Comparison of ENCODE assay signal across 12 cellular contexts in genomic region chr14:39395555-39396254, GRCh38. TPM values are rescaled to one million over a fixed set of nuclear protein-coding genes. Genes with fewer than 3 reads are reported as not detected.
A peak's percentile ranks its signal among the peaks of the same experiment; 100 is the strongest.
DNase-seq lines count a peak whose midpoint lies in the region; ATAC-seq and TF ChIP-seq lines count a peak whose summit lies in the region.
"Had no signal": no experiment of that assay in that cellular context is flagged by ENCODE, and none has a peak within 500 bp of the region (broad histone marks: within the 10 kb centered on the region; RNA-seq: fewer than 3 reads in every experiment).

No MANE protein-coding gene starts in this region.

- H3K4me1 Mint-ChIP-seq in CD4-positive, alpha-beta T cell (ENCODE audit: low read depth): no peaks in the 10 kb centered on the region
- no peaks in the 10 kb centered on the region for H3K4me1 Mint-ChIP-seq in activated T-helper 17 cell treated with anti-CD3 and anti-CD28 coated beads, Interleukin-2, amount 50 U/mL, for 72 hours

- H3K27me3 ChIP-seq in CD4-positive, alpha-beta T cell (ENCODE audit: control insufficient read depth, insufficient read depth, low read length): no peaks in the 10 kb centered on the region
- no peaks in the 10 kb centered on the region for H3K27me3 ChIP-seq in GM23248 (replicated peaks; ENCODE audit: insufficient read depth)
- H3K27me3 ChIP-seq: suprapubic skin had no signal

- no peaks in the 10 kb centered on the region for H3K79me2 ChIP-seq in GM23248 (ENCODE audit: insufficient read depth)

- peak overlapping the region; percentile 25 for H3K27ac Mint-ChIP-seq in CD4-positive, alpha-beta T cell
- peak overlapping the region; percentile 26 for H3K27ac Mint-ChIP-seq in activated T-helper 17 cell treated with anti-CD3 and anti-CD28 coated beads, Interleukin-2, amount 50 U/mL, for 72 hours
- H3K27ac Mint-ChIP-seq: nephron had no signal

- peaks cover 22% of the 10 kb centered on the region for H3K36me3 ChIP-seq in GM23248 (ENCODE audit: low read depth)

- H2AFZ ChIP-seq in GM23248: no peak overlapping the region

- no peaks in the 10 kb centered on the region for H4K20me1 ChIP-seq in GM23248 (ENCODE audit: insufficient read depth)

- no peak for DNase-seq in CD4-positive, alpha-beta T cell
- DNase-seq in GM23248 (peak; percentile 34), iris pigment epithelial cell (ENCODE audit: low read depth) (peak; percentile 38), RPMI8226 (no peak)
- DNase-seq: activated gamma-delta T cell treated with Interleukin-2 at 50 U/mL for 16 hours, NCI-H2081 treated with DMSO at 0.1 percent for 48 hours had no signal

- H3K4me3 Mint-ChIP-seq in CD4-positive, alpha-beta T cell: no peak overlapping the region
- H3K4me3 Mint-ChIP-seq in activated T-helper 17 cell treated with anti-CD3 and anti-CD28 coated beads, Interleukin-2, amount 50 U/mL, for 72 hours: no peak overlapping the region
- H3K4me3 Mint-ChIP-seq: nephron had no signal

- H3K36me3 Mint-ChIP-seq in CD4-positive, alpha-beta T cell (ENCODE audit: low read depth): peaks cover 62% of the 10 kb centered on the region
- peaks cover 56% of the 10 kb centered on the region for H3K36me3 Mint-ChIP-seq in activated T-helper 17 cell treated with anti-CD3 and anti-CD28 coated beads, Interleukin-2, amount 50 U/mL, for 72 hours (ENCODE audit: low read depth)

- no peaks in the 10 kb centered on the region for H3K9me3 Mint-ChIP-seq in CD4-positive, alpha-beta T cell
- H3K9me3 Mint-ChIP-seq in activated T-helper 17 cell treated with anti-CD3 and anti-CD28 coated beads, Interleukin-2, amount 50 U/mL, for 72 hours: no peaks in the 10 kb centered on the region
- H3K9me3 Mint-ChIP-seq: nephron had no signal

- no peak overlapping the region for H3K27ac ChIP-seq in CD4-positive, alpha-beta T cell (ENCODE audit: low read depth, low read length)
- H3K27ac ChIP-seq in GM23248: no peak overlapping the region
- H3K27ac ChIP-seq: coronary artery, suprapubic skin had no signal

- H3K9me2 ChIP-seq in GM23248 (ENCODE audit: insufficient read depth): no peaks in the 10 kb centered on the region

- intact Hi-C loops in CD4-positive, alpha-beta T cell (cut with DNase I, micrococcal nuclease): no loop called here

- TF ChIP-seq CTCF in CD4-positive, alpha-beta T cell (IDR thresholded peaks at IDR 0.05): no peak

- H3K4me3 ChIP-seq in GM23248: no peak overlapping the region
- H3K4me3 ChIP-seq: coronary artery, suprapubic skin had no signal

- peaks cover 4% of the 10 kb centered on the region for H3K4me1 ChIP-seq in GM23248 (ENCODE audit: insufficient read depth)
- H3K4me1 ChIP-seq: suprapubic skin had no signal

- POLR2A ChIA-PET in CD4-positive, alpha-beta T cell (lab: Charles Lee): interaction anchor here (1.0 kb wide), 1 partner anchor 36 kb away, joined by 3 read pairs; no protein-coding TSS in a partner anchor

- CTCF ChIA-PET in CD4-positive, alpha-beta T cell (lab: Charles Lee): no interaction called here

- no peak overlapping the region for H3K9ac ChIP-seq in GM23248

- no peak for ATAC-seq in CD4-positive, alpha-beta T cell (ENCODE audit: poor library complexity)
- ATAC-seq in activated T-helper 17 cell treated with anti-CD3 and anti-CD28 coated beads, Interleukin-2, amount 50 U/mL, for 72 hours (replicated peaks): peak; percentile 98
- ATAC-seq in GM21390 (IDR thresholded peaks at IDR 0.05; ENCODE audit: unreplicated experiment) (no peak), HG02885 (IDR thresholded peaks at IDR 0.05; ENCODE audit: poor library complexity, unreplicated experiment) (no peak)

- in situ Hi-C loops in GM23248 (cut with MboI): no loop called here

- WGBS in GM23248 (ENCODE audit: low coverage in 1 of 2, low lambda C conversion rate in 2 of 2, missing lambda C conversion rate in 2 of 2), 2 experiments: 34 to 48% methylated on average over 3 to 4 of the region's 4 CpGs

- H3K27me3 Mint-ChIP-seq in CD4-positive, alpha-beta T cell: no peaks in the 10 kb centered on the region
- no peaks in the 10 kb centered on the region for H3K27me3 Mint-ChIP-seq in activated T-helper 17 cell treated with anti-CD3 and anti-CD28 coated beads, Interleukin-2, amount 50 U/mL, for 72 hours

- H3K9me3 ChIP-seq in CD4-positive, alpha-beta T cell (ENCODE audit: control insufficient read depth, low read length): no peaks in the 10 kb centered on the region
- no peaks in the 10 kb centered on the region for H3K9me3 ChIP-seq in GM23248 (ENCODE audit: low read depth)
- H3K9me3 ChIP-seq: suprapubic skin had no signal

- peaks cover 23% of the 10 kb centered on the region for H3F3A ChIP-seq in GM23248 (ENCODE audit: insufficient read depth)

- H3K4me2 ChIP-seq in GM23248 (ENCODE audit: unreplicated experiment): no peak overlapping the region

RNA-seq across cellular contexts. Expression of gene FBXO33, which starts 36.5 kb away (rescaled TPM):
- total RNA-seq in CD4-positive, alpha-beta T cell: 10 to 100 TPM; 94.6 to 97.4 TPM
- total RNA-seq in GM23248 (2014; rRNA removed; shearing (Covaris generic)): 21.4 and 22.1 TPM in 2 replicates
- polyA plus RNA-seq in GM23248 (2016; fragmentation: Nextera tagmentation; extraction: Ambion mirVana): 9.0 and 9.5 TPM in 2 replicates
- 10 to 100 TPM; 15.8 to 19.1 TPM for total RNA-seq in activated T-helper 17 cell treated with anti-CD3 and anti-CD28 coated beads, Interleukin-2, amount 50 U/mL, for 72 hours

Comparison
In these comparisons a context has a peak if more than half of its experiments do, and no peak if none do; other contexts are left out.
1. DNase-seq: peak in GM23248 (single experiment) and iris pigment epithelial cell (single experiment); none in CD4-positive, alpha-beta T cell (0 of 10) and RPMI8226 (single experiment).